In genomic region chr16:87387942-87388817, GRCh38 we compare ENCODE assay signal across 1 cellular context.
TF ChIP-seq lines count a peak whose summit lies in the region.

No MANE protein-coding gene starts in this region.

TF ChIP-seq in K562, 482 proteins besides CTCF, POLR2A, EP300 and RAD21 (continued from another document and continues in another):
- TF ChIP-seq PHB (CRISPR knock-in tag; IDR thresholded peaks at IDR 0.05) (no peak), KLF13 (tag; IDR thresholded peaks at IDR 0.05; ENCODE audit: borderline replicate concordance, low read depth) (peak; percentile 64; the same call in 1 of the 2 replicates), HCFC1 (IDR thresholded peaks at IDR 0.05; ENCODE audit: low read depth, low read length) (peak; percentile 90), FOXK2 (conservative IDR thresholded peaks at IDR 0.05 in 1 of 2, IDR thresholded peaks at IDR 0.05 in 1 of 2; ENCODE audit: low read depth in 2 of 2) (peak; percentile 98 to 99), XRCC4 (IDR thresholded peaks at IDR 0.05; ENCODE audit: extremely low read depth, insufficient read depth, insufficient read length) (no peak), RCOR1 (IDR thresholded peaks at IDR 0.05; ENCODE audit: borderline replicate concordance in 1 of 2, low read depth in 2 of 2, low read length in 2 of 2) (peak in 1 of 2 experiments; percentile 76; a peak in 3 of 4 replicates), ZNF3 (CRISPR knock-in tag; IDR thresholded peaks at IDR 0.05) (no peak), ZFP1 (CRISPR knock-in tag; IDR thresholded peaks at IDR 0.05) (no peak), FOXA3 (CRISPR knock-in tag; conservative IDR thresholded peaks at IDR 0.05 in 1 of 2, IDR thresholded peaks at IDR 0.05 in 1 of 2) (peak; percentile 93 to 97), DMBX1 (CRISPR knock-in tag; IDR thresholded peaks at IDR 0.05; ENCODE audit: borderline replicate concordance) (peak; percentile 97), MEF2A (IDR thresholded peaks at IDR 0.05; ENCODE audit: control insufficient read depth, low read depth, low read length) (peak; percentile 90), NFXL1 (CRISPR knock-in tag; IDR thresholded peaks at IDR 0.05) (0 out of 2 replicates have a peak, but pooled peaks have one; percentile 52), VEZF1 (CRISPR knock-in tag; IDR thresholded peaks at IDR 0.05) (peak; percentile 65), CAMTA2 (CRISPR knock-in tag; conservative IDR thresholded peaks at IDR 0.05) (no peak), RNF2 (IDR thresholded peaks at IDR 0.05) (peak; percentile 61; the same call in 1 of the 2 replicates), E4F1 (CRISPR knock-in tag; IDR thresholded peaks at IDR 0.05; ENCODE audit: borderline replicate concordance) (no peak), ATF2 (CRISPR knock-in tag; IDR thresholded peaks at IDR 0.05) (no peak), ZNF75A (CRISPR knock-in tag; IDR thresholded peaks at IDR 0.05) (no peak), TEAD1 (CRISPR knock-in tag; IDR thresholded peaks at IDR 0.05) (peak in 1 of 2 experiments; percentile 78; a peak in 1 of 4 replicates), ZBED1 (IDR thresholded peaks at IDR 0.05) (no peak), MAFK (IDR thresholded peaks at IDR 0.05; ENCODE audit: low read length) (no peak), HDAC2 (IDR thresholded peaks at IDR 0.05) (no peak), ZNF592 (IDR thresholded peaks at IDR 0.05) (peak; percentile 95), SMAD2 (IDR thresholded peaks at IDR 0.05; ENCODE audit: low read depth, low read length) (no peak), IFI16 (CRISPR knock-in tag; IDR thresholded peaks at IDR 0.05) (peak; percentile 81), ZBTB1 (CRISPR knock-in tag; IDR thresholded peaks at IDR 0.05; ENCODE audit: borderline replicate concordance, low read depth) (no peak), ELK3 (CRISPR knock-in tag; IDR thresholded peaks at IDR 0.05) (no peak), CEBPB (tag; IDR thresholded peaks at IDR 0.05) (peak; percentile 100)
- TF ChIP-seq, protein P1, sequence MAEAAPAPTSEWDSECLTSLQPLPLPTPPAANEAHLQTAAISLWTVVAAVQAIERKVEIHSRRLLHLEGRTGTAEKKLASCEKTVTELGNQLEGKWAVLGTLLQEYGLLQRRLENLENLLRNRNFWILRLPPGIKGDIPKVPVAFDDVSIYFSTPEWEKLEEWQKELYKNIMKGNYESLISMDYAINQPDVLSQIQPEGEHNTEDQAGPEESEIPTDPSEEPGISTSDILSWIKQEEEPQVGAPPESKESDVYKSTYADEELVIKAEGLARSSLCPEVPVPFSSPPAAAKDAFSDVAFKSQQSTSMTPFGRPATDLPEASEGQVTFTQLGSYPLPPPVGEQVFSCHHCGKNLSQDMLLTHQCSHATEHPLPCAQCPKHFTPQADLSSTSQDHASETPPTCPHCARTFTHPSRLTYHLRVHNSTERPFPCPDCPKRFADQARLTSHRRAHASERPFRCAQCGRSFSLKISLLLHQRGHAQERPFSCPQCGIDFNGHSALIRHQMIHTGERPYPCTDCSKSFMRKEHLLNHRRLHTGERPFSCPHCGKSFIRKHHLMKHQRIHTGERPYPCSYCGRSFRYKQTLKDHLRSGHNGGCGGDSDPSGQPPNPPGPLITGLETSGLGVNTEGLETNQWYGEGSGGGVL (CRISPR knock-in tag; IDR thresholded peaks at IDR 0.05), result peak; percentile 72
- TF ChIP-seq, protein P2, sequence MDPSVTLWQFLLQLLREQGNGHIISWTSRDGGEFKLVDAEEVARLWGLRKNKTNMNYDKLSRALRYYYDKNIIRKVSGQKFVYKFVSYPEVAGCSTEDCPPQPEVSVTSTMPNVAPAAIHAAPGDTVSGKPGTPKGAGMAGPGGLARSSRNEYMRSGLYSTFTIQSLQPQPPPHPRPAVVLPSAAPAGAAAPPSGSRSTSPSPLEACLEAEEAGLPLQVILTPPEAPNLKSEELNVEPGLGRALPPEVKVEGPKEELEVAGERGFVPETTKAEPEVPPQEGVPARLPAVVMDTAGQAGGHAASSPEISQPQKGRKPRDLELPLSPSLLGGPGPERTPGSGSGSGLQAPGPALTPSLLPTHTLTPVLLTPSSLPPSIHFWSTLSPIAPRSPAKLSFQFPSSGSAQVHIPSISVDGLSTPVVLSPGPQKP (CRISPR knock-in tag; IDR thresholded peaks at IDR 0.05), result no peak
- TF ChIP-seq, protein P3, sequence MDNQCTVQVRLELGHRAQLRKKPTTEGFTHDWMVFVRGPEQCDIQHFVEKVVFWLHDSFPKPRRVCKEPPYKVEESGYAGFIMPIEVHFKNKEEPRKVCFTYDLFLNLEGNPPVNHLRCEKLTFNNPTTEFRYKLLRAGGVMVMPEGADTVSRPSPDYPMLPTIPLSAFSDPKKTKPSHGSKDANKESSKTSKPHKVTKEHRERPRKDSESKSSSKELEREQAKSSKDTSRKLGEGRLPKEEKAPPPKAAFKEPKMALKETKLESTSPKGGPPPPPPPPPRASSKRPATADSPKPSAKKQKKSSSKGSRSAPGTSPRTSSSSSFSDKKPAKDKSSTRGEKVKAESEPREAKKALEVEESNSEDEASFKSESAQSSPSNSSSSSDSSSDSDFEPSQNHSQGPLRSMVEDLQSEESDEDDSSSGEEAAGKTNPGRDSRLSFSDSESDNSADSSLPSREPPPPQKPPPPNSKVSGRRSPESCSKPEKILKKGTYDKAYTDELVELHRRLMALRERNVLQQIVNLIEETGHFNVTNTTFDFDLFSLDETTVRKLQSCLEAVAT (IDR thresholded peaks at IDR 0.05), result 0 out of 4 replicates have a peak, but pooled peaks of 1 of the 2 experiments have one; percentile 24
- TF ChIP-seq, protein P4, sequence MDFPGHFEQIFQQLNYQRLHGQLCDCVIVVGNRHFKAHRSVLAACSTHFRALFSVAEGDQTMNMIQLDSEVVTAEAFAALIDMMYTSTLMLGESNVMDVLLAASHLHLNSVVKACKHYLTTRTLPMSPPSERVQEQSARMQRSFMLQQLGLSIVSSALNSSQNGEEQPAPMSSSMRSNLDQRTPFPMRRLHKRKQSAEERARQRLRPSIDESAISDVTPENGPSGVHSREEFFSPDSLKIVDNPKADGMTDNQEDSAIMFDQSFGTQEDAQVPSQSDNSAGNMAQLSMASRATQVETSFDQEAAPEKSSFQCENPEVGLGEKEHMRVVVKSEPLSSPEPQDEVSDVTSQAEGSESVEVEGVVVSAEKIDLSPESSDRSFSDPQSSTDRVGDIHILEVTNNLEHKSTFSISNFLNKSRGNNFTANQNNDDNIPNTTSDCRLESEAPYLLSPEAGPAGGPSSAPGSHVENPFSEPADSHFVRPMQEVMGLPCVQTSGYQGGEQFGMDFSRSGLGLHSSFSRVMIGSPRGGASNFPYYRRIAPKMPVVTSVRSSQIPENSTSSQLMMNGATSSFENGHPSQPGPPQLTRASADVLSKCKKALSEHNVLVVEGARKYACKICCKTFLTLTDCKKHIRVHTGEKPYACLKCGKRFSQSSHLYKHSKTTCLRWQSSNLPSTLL (IDR thresholded peaks at IDR 0.05), result no peak
- TF ChIP-seq, protein P5, sequence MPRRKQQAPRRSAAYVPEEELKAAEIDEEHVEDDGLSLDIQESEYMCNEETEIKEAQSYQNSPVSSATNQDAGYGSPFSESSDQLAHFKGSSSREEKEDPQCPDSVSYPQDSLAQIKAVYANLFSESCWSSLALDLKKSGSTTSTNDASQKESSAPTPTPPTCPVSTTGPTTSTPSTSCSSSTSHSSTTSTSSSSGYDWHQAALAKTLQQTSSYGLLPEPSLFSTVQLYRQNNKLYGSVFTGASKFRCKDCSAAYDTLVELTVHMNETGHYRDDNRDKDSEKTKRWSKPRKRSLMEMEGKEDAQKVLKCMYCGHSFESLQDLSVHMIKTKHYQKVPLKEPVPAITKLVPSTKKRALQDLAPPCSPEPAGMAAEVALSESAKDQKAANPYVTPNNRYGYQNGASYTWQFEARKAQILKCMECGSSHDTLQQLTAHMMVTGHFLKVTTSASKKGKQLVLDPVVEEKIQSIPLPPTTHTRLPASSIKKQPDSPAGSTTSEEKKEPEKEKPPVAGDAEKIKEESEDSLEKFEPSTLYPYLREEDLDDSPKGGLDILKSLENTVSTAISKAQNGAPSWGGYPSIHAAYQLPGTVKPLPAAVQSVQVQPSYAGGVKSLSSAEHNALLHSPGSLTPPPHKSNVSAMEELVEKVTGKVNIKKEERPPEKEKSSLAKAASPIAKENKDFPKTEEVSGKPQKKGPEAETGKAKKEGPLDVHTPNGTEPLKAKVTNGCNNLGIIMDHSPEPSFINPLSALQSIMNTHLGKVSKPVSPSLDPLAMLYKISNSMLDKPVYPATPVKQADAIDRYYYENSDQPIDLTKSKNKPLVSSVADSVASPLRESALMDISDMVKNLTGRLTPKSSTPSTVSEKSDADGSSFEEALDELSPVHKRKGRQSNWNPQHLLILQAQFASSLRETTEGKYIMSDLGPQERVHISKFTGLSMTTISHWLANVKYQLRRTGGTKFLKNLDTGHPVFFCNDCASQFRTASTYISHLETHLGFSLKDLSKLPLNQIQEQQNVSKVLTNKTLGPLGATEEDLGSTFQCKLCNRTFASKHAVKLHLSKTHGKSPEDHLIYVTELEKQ (CRISPR knock-in tag; IDR thresholded peaks at IDR 0.05), result peak; percentile 70
- TF ChIP-seq, protein P6, sequence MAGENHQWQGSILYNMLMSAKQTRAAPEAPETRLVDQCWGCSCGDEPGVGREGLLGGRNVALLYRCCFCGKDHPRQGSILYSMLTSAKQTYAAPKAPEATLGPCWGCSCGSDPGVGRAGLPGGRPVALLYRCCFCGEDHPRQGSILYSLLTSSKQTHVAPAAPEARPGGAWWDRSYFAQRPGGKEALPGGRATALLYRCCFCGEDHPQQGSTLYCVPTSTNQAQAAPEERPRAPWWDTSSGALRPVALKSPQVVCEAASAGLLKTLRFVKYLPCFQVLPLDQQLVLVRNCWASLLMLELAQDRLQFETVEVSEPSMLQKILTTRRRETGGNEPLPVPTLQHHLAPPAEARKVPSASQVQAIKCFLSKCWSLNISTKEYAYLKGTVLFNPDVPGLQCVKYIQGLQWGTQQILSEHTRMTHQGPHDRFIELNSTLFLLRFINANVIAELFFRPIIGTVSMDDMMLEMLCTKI (IDR thresholded peaks at IDR 0.05; ENCODE audit: partially characterized antibody), result no peak
